In the genomic region with DNA sequence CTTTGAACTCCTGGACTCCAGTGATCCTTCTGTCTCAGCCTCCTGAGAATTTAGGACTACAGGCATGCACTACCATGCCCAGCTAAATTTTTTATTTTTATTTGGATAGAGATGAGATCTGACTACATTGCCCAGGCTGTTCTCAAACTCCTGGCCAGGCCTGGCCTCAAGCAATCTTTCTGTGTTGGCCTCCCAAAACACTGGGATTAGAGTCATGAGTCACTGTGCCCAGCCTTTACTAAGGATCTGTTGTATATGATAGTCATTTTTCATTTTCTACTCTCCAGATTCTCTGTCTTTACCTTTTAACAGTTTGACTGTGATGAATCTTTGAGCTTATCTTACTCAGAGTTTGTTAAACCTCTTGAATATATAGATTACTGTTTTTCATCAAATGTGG, we compare ENCODE assay signal across 24 cellular contexts.
A peak's percentile ranks its signal among the peaks of the same experiment; 100 is the strongest.
DNase-seq lines count a peak whose midpoint lies in the region; ATAC-seq, FAIRE-seq and TF ChIP-seq lines count a peak whose summit lies in the region.
"Had no signal": no experiment of that assay in that cellular context is flagged by ENCODE, and none has a peak within 500 bp of the region (broad histone marks: within the 10 kb centered on the region; RNA-seq: fewer than 3 reads in every experiment).

No MANE protein-coding gene starts in this region.

- H3K27ac ChIP-seq in SK-N-SH (ENCODE audit: low read depth in 2 of 2, low read length in 1 of 2) = no peak overlapping the region
- H3K27ac ChIP-seq: 22Rv1, lower lobe of right lung, parathyroid adenoma, transverse colon had no signal

- peak overlapping the region; percentile 14 to 86 for H3K27ac Mint-ChIP-seq in natural killer cell
- H3K27ac Mint-ChIP-seq: endodermal cell had no signal

- H3K4me1 Mint-ChIP-seq in natural killer cell = peaks cover 15 to 19% of the 10 kb centered on the region in 2 donors
- H3K4me1 Mint-ChIP-seq: endodermal cell had no signal

- H3K9me3 Mint-ChIP-seq in natural killer cell = no peaks in the 10 kb centered on the region

- H3F3A ChIP-seq in SK-N-SH (replicated peaks; ENCODE audit: insufficient read depth) = no peaks in the 10 kb centered on the region

- H3K9me3 ChIP-seq in SK-N-SH = no peaks in the 10 kb centered on the region
- H3K9me3 ChIP-seq: lower lobe of right lung, transverse colon had no signal

- TF ChIP-seq RAD21 in SK-N-SH (IDR thresholded peaks at IDR 0.05; ENCODE audit: low read length) = no peak

- no peaks in the 10 kb centered on the region for H3K27me3 Mint-ChIP-seq in natural killer cell (ENCODE audit: low read depth in 2 of 2)
- H3K27me3 Mint-ChIP-seq: stimulated activated naive CD8-positive, alpha-beta T cell treated with anti-CD3 and anti-CD28 coated beads, Interleukin-15, amount 100 ng/mL, for 72 hours had no signal

- no peaks in the 10 kb centered on the region for H3K36me3 ChIP-seq in SK-N-SH (replicated peaks in 1 of 2; ENCODE audit: control insufficient read depth in 1 of 2, insufficient read depth in 2 of 2, low read length in 1 of 2)
- H3K36me3 ChIP-seq in bronchial epithelial cell (ENCODE audit: control insufficient read depth, insufficient read depth, low read length) = no peaks in the 10 kb centered on the region
- H3K36me3 ChIP-seq: lower lobe of right lung, transverse colon had no signal

- intact Hi-C loops in natural killer cell (cut with micrococcal nuclease) = no loop called here

- no peak for FAIRE-seq in bronchial epithelial cell (lab: Jason Lieb, UNC)
- no peak for FAIRE-seq in GM19239 (lab: Jason Lieb, UNC)
- FAIRE-seq: H54 had no signal

- H4K20me1 ChIP-seq in SK-N-SH (ENCODE audit: insufficient read depth) = no peaks in the 10 kb centered on the region

- no peak for ATAC-seq in SK-N-SH treated with all-trans-retinoic acid at 6 μM for 48 hours
- ATAC-seq in natural killer cell = no peak
- ATAC-seq: lower lobe of right lung; Panc1; stimulated activated naive CD8-positive, alpha-beta T cell treated with anti-CD3 and anti-CD28 coated beads, Interleukin-15, amount 100 ng/mL, for 72 hours had no signal

- H3K4me3 ChIP-seq in SK-N-SH (ENCODE audit: low read depth in 2 of 2, low read length in 1 of 2) = no peak overlapping the region
- H3K4me3 ChIP-seq in bronchial epithelial cell (ENCODE audit: low read depth, low read length) = no peak overlapping the region
- H3K4me3 ChIP-seq: lower lobe of right lung, transverse colon had no signal

- TF ChIP-seq CTCF in SK-N-SH (IDR thresholded peaks at IDR 0.05) (no peak), bronchial epithelial cell (IDR thresholded peaks at IDR 0.05; ENCODE audit: insufficient read depth, low read length, severe bottlenecking) (no peak), natural killer cell (IDR thresholded peaks at IDR 0.05) (no peak)

- POLR2A ChIA-PET in SK-N-SH (lab: Yijun Ruan, JAX) = no interaction called here

- no peak overlapping the region for H3K4me2 ChIP-seq in SK-N-SH

- CTCF ChIA-PET in SK-N-SH (lab: Yijun Ruan, JAX) = interaction anchor here (0.8 kb wide), 1 partner anchor 16 kb away, joined by 4 read pairs; no protein-coding TSS in a partner anchor

- H3K27me3 ChIP-seq in SK-N-SH (ENCODE audit: insufficient read depth) (no peaks in the 10 kb centered on the region), bronchial epithelial cell (ENCODE audit: control insufficient read depth, insufficient read depth, low read length) (no peaks in the 10 kb centered on the region)
- H3K27me3 ChIP-seq: transverse colon had no signal

- no peaks in the 10 kb centered on the region for H3K36me3 Mint-ChIP-seq in natural killer cell

- 0 out of 2 replicates have a peak overlapping the region, but pooled peaks have one; percentile 6 for H2AFZ ChIP-seq in SK-N-SH (ENCODE audit: low read depth)
- H2AFZ ChIP-seq: parathyroid adenoma had no signal

- no peaks in the 10 kb centered on the region for H3K4me1 ChIP-seq in SK-N-SH (ENCODE audit: control insufficient read depth in 1 of 2, insufficient read depth in 2 of 2, low read depth in 1 of 2, low read length in 1 of 2)
- H3K4me1 ChIP-seq: lower lobe of right lung, parathyroid adenoma, transverse colon had no signal

- no peaks in the 10 kb centered on the region for H3K9me2 ChIP-seq in SK-N-SH

- peak overlapping the region; percentile 67 for H3K4me3 Mint-ChIP-seq in natural killer cell
- H3K4me3 Mint-ChIP-seq: endodermal cell had no signal

- no peak overlapping the region for H3K9ac ChIP-seq in SK-N-SH
- H3K9ac ChIP-seq: parathyroid adenoma had no signal

- no peak for TF ChIP-seq EP300 in SK-N-SH (IDR thresholded peaks at IDR 0.05; ENCODE audit: borderline replicate concordance in 1 of 2, low read depth in 1 of 2, low read length in 1 of 2)

- H3K79me2 ChIP-seq in SK-N-SH (ENCODE audit: insufficient read depth) = no peaks in the 10 kb centered on the region
- H3K79me2 ChIP-seq: parathyroid adenoma had no signal

- no peak for DNase-seq in SK-N-SH
- peak; percentile 47 for DNase-seq in NCI-H226
- peak; percentile 29 for DNase-seq in bronchial epithelial cell (ENCODE audit: low read depth)
- DNase-seq in natural killer cell = no peak
- DNase-seq in GM19239 (ENCODE audit: insufficient read length, low spot score) = no peak
- no peak for DNase-seq in activated effector memory CD4-positive, alpha-beta T cell treated with Interleukin-2 at 50 U/mL for 16 hours
- DNase-seq in NK-92 treated with Interleukin-12 subunit alpha and Interleukin-12 subunit beta, amount 100 ng/mL, for 24 hours (lab: John Stamatoyannopoulos, UW) = no peak
- DNase-seq: activated CD4-positive, alpha-beta T cell treated with anti-CD3 and anti-CD28 coated beads for 1 hour; endodermal cell; GDM1; hippocampal formation; islet precursor cell; lower lobe of right lung; NCI-H146; NCI-H774; stimulated activated CD4-positive, alpha-beta T cell treated with anti-CD3 and anti-CD28 coated beads, Interleukin-2, amount 100 ng/mL, for 24 hours; stimulated activated naive CD8-positive, alpha-beta T cell treated with anti-CD3 and anti-CD28 coated beads, Interleukin-15, amount 100 ng/mL, for 72 hours; T1000; transverse colon had no signal

TF ChIP-seq in SK-N-SH, 30 proteins besides CTCF, POLR2A, EP300 and RAD21 (continues in another document):
- TF ChIP-seq FOSL2 (IDR thresholded peaks at IDR 0.05; ENCODE audit: borderline replicate concordance, low read depth) (no peak), NFIC (IDR thresholded peaks at IDR 0.05; ENCODE audit: borderline replicate concordance) (no peak), YY1 (IDR thresholded peaks at IDR 0.05; ENCODE audit: low read depth) (no peak)
- TF ChIP-seq, protein P1, sequence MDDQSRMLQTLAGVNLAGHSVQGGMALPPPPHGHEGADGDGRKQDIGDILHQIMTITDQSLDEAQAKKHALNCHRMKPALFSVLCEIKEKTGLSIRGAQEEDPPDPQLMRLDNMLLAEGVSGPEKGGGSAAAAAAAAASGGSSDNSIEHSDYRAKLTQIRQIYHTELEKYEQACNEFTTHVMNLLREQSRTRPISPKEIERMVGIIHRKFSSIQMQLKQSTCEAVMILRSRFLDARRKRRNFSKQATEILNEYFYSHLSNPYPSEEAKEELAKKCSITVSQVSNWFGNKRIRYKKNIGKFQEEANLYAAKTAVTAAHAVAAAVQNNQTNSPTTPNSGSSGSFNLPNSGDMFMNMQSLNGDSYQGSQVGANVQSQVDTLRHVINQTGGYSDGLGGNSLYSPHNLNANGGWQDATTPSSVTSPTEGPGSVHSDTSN (IDR thresholded peaks at IDR 0.05) = no peak
- TF ChIP-seq, protein P2, sequence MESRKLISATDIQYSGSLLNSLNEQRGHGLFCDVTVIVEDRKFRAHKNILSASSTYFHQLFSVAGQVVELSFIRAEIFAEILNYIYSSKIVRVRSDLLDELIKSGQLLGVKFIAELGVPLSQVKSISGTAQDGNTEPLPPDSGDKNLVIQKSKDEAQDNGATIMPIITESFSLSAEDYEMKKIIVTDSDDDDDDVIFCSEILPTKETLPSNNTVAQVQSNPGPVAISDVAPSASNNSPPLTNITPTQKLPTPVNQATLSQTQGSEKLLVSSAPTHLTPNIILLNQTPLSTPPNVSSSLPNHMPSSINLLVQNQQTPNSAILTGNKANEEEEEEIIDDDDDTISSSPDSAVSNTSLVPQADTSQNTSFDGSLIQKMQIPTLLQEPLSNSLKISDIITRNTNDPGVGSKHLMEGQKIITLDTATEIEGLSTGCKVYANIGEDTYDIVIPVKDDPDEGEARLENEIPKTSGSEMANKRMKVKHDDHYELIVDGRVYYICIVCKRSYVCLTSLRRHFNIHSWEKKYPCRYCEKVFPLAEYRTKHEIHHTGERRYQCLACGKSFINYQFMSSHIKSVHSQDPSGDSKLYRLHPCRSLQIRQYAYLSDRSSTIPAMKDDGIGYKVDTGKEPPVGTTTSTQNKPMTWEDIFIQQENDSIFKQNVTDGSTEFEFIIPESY (IDR thresholded peaks at IDR 0.05; ENCODE audit: borderline replicate concordance, low read depth) = no peak

TF ChIP-seq in SK-N-SH treated with all-trans-retinoic acid at 6 μM for 48 hours, 23 proteins besides CTCF, POLR2A, EP300 and RAD21 (continues in another document):
- TF ChIP-seq ISL1 (CRISPR knock-in tag; IDR thresholded peaks at IDR 0.05) (no peak), OSR1 (CRISPR knock-in tag; IDR thresholded peaks at IDR 0.05) (no peak), ESRRG (CRISPR knock-in tag; IDR thresholded peaks at IDR 0.05) (no peak), ARNTL (CRISPR knock-in tag; IDR thresholded peaks at IDR 0.05; ENCODE audit: borderline replicate concordance, low read depth) (no peak), ZC3H10 (CRISPR knock-in tag; IDR thresholded peaks at IDR 0.05) (no peak)
- TF ChIP-seq, protein P3, sequence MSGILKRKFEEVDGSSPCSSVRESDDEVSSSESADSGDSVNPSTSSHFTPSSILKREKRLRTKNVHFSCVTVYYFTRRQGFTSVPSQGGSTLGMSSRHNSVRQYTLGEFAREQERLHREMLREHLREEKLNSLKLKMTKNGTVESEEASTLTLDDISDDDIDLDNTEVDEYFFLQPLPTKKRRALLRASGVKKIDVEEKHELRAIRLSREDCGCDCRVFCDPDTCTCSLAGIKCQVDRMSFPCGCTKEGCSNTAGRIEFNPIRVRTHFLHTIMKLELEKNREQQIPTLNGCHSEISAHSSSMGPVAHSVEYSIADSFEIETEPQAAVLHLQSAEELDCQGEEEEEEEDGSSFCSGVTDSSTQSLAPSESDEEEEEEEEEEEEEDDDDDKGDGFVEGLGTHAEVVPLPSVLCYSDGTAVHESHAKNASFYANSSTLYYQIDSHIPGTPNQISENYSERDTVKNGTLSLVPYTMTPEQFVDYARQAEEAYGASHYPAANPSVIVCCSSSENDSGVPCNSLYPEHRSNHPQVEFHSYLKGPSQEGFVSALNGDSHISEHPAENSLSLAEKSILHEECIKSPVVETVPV (CRISPR knock-in tag; IDR thresholded peaks at IDR 0.05) = no peak

Comparison
In these comparisons a context has a peak if more than half of its experiments do, and no peak if none do; other contexts are left out.
1. DNase-seq: peak in NCI-H226 (single experiment) and bronchial epithelial cell (single experiment); none in SK-N-SH (single experiment), natural killer cell (single experiment), GM19239 (single experiment), activated effector memory CD4-positive, alpha-beta T cell treated with Interleukin-2 at 50 U/mL for 16 hours (single experiment) and NK-92 treated with Interleukin-12 subunit alpha and Interleukin-12 subunit beta, amount 100 ng/mL, for 24 hours (single experiment).